In the genomic region with DNA sequence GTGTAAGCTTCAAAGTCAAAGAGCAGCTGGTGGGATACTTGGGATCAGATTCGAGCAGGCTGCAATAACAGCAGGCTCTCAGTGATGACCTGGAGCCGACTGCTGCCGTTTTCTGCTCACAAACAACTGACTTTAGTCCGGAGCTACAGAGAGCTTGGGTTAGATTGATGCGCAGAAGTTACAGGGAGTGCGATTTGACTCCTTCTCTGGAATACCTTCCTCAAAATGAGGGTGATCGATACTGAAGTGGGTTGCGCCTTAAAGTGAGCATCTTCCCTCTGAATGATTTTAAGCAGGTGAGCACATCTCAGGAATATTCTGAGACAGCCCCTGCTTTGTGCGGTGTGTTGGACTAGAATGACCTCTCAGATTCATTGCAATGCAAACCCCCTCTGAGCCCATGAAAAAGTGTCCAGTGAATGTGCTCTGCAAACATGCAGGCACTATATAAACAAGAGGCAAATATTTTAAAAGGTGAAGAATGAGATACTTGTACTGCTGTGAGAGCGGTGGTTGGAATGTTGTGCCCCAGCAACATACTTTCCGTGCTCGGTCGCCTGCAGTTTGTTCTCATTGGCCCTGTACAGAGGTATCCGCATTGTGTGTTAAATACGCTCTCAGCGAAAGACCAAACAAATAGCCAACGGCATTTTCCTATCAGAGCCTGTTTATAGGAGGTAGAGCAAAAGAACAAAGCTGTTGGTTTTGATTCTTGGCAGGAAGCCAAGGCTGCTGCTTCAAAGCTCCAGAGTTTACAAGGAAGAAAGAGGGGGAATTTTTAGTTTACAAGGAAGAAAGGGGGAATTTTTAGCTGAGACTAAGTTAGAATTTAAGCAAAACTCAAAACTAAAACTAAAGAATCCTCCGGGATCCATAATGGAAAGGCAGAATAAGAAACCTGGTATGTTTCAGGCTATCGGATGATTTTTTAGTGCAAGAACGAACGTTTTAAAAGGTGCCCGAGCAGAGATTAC, we compare ENCODE assay signal across 8 cellular contexts.
DNase-seq lines count a peak whose midpoint lies in the region; ATAC-seq and TF ChIP-seq lines count a peak whose summit lies in the region.

No MANE protein-coding gene starts in this region.

- DNase-seq in H9 (peak; percentile 58), SK-N-MC (ENCODE audit: low read depth, low spot score) (peak; percentile 8), heart left ventricle (peak in 1 of 5 donors; percentile 49), retinal pigment epithelial cell (ENCODE audit: low read depth) (peak; percentile 66)

- no peak overlapping the region for H2BK120ac ChIP-seq in H9 (ENCODE audit: low read depth, low read length, poor library complexity, severe bottlenecking)

- peak overlapping the region; percentile 99 for H3K27ac ChIP-seq in H9 (ENCODE audit: insufficient read length, low read depth, low read length)
- H3K27ac ChIP-seq in SK-N-MC, result no peak overlapping the region
- peak overlapping the region; percentile 26 to 81 (median 65) for H3K27ac ChIP-seq in heart left ventricle

- TF ChIP-seq CTCF in H9 (conservative IDR thresholded peaks at IDR 0.05), result no peak
- no peak for TF ChIP-seq CTCF in heart left ventricle (IDR thresholded peaks at IDR 0.05)
- TF ChIP-seq CTCF in retinal pigment epithelial cell (conservative IDR thresholded peaks at IDR 0.05; ENCODE audit: low read depth, low read length), result no peak

- H2BK15ac ChIP-seq in H9 (ENCODE audit: low read depth, low read length), result no peak overlapping the region

- H3K23me2 ChIP-seq in H9 (ENCODE audit: insufficient read length, low read depth, low read length, poor library complexity, severe bottlenecking), result no peaks in the 10 kb centered on the region

- H3K27me3 ChIP-seq in H9 (ENCODE audit: insufficient read depth, low read length), result no peaks in the 10 kb centered on the region
- H3K27me3 ChIP-seq in heart left ventricle, result no peaks in the 10 kb centered on the region

- WGBS in H9 (ENCODE audit: extremely low coverage, insufficient read length, low lambda C conversion rate), result no CpG with 5 or more reads among the region's 22 CpGs
- WGBS in heart left ventricle, 4 donors, result 48 to 62% (median 51%) methylated on average over 22 of the region's 22 CpGs

- no peaks in the 10 kb centered on the region for H3K27me3 Mint-ChIP-seq in H9 (ENCODE audit: low read depth)

- H3K4ac ChIP-seq in H9 (ENCODE audit: low read depth, low read length), result no peak overlapping the region

- no peak overlapping the region for H3K23ac ChIP-seq in H9 (ENCODE audit: insufficient read length, low read depth, low read length)

- H2BK12ac ChIP-seq in H9 (ENCODE audit: insufficient read length, low read depth, low read length), result no peak overlapping the region

- peaks cover 0 to 15% (median 4%) of the 10 kb centered on the region in 3 experiments; a peak in 4 of 7 replicates for H3K36me3 Mint-ChIP-seq in H9 (ENCODE audit: insufficient read depth in 1 of 3, low read depth in 3 of 3)

- H3K4me3 Mint-ChIP-seq in H9, result peak overlapping the region; percentile 7 to 50; a peak in 4 of 5 replicates

- H3K4me1 Mint-ChIP-seq in H9, result peaks cover 75 to 76% of the 10 kb centered on the region in 2 experiments

- no peak overlapping the region for H4K8ac ChIP-seq in H9 (replicated peaks; ENCODE audit: insufficient read length, low read depth, low read length)

- H3K4me2 ChIP-seq in H9 (ENCODE audit: insufficient read depth, insufficient read length, low read length), result no peak overlapping the region

- peak overlapping the region; percentile 64 to 98 (median 98) for H3K27ac Mint-ChIP-seq in H9

- no peak overlapping the region for H3T11ph ChIP-seq in H9 (ENCODE audit: low read length)

- H3K4me3 ChIP-seq in SK-N-MC, result no peak overlapping the region
- H3K4me3 ChIP-seq in heart left ventricle, result peak overlapping the region in 6 of 12 donors; percentile 1 to 15 (median 12)
- peak overlapping the region; percentile 9 for H3K4me3 ChIP-seq in retinal pigment epithelial cell (ENCODE audit: low read length)

- H3K9me3 ChIP-seq in H9 (ENCODE audit: control insufficient read depth, low read depth, low read length) (no peaks in the 10 kb centered on the region), SK-N-MC (ENCODE audit: low read depth, low read length) (no peaks in the 10 kb centered on the region), heart left ventricle (no peaks in the 10 kb centered on the region)

- no peaks in the 10 kb centered on the region for H4K20me1 ChIP-seq in H9 (ENCODE audit: control insufficient read depth, insufficient read depth, insufficient read length)

- no peak for TF ChIP-seq POLR2A in heart left ventricle (IDR thresholded peaks at IDR 0.05)

- ATAC-seq in heart left ventricle (peak; percentile 27 to 65 (median 60)), GM21390 (IDR thresholded peaks at IDR 0.05; ENCODE audit: unreplicated experiment) (no peak), HG02970 (IDR thresholded peaks at IDR 0.05; ENCODE audit: low FRiP score, unreplicated experiment) (no peak), HG02642 (IDR thresholded peaks at IDR 0.05; ENCODE audit: poor library complexity, unreplicated experiment) (no peak), GM21447 (IDR thresholded peaks at IDR 0.05; ENCODE audit: unreplicated experiment) (no peak)

- H3K4me1 ChIP-seq in H9 (ENCODE audit: insufficient read depth, low read length) (peaks cover 31% of the 10 kb centered on the region), heart left ventricle (peaks cover 7 to 78% (median 58%) of the 10 kb centered on the region in 12 donors)

- H4K91ac ChIP-seq in H9 (ENCODE audit: insufficient read length, low read depth, low read length), result no peak overlapping the region

- H4K5ac ChIP-seq in H9 (ENCODE audit: insufficient read length, low read depth, low read length), result no peak overlapping the region

- H2BK20ac ChIP-seq in H9 (ENCODE audit: low read depth, low read length, poor library complexity, severe bottlenecking), result no peak overlapping the region

- H3K79me2 ChIP-seq in H9 (ENCODE audit: insufficient read depth, low read length), result no peaks in the 10 kb centered on the region

- H3K9ac ChIP-seq in H9 (ENCODE audit: extremely low read depth, insufficient read length, low read length), result peak overlapping the region; percentile 51
- no peak overlapping the region for H3K9ac ChIP-seq in SK-N-MC (ENCODE audit: insufficient read length)

- H2BK5ac ChIP-seq in H9 (ENCODE audit: insufficient read length, low read length), result peak overlapping the region; percentile 93

- no peaks in the 10 kb centered on the region for H3K79me1 ChIP-seq in H9 (ENCODE audit: insufficient read depth, low read depth, low read length, poor library complexity, severe bottlenecking)

- no peak overlapping the region for H2AFZ ChIP-seq in H9 (ENCODE audit: low read length)

- H3K18ac ChIP-seq in H9 (ENCODE audit: insufficient read length, low read depth, low read length), result peak overlapping the region; percentile 13

- no peak overlapping the region for H3K14ac ChIP-seq in H9 (ENCODE audit: insufficient read depth, low read length)

- intact Hi-C loops in heart left ventricle (cut with DNase I), result loop anchor here in 7 of 10 donors (2.0 to 10.0 kb wide), 7 partner anchors 48 to 97 kb away; a partner anchor contains a TSS

- H3K36me3 ChIP-seq in SK-N-MC (ENCODE audit: insufficient read depth, low read length), result no peaks in the 10 kb centered on the region
- peaks cover 0 to 8% (median 0%) of the 10 kb centered on the region in 9 donors for H3K36me3 ChIP-seq in heart left ventricle

- H2AK5ac ChIP-seq in H9 (ENCODE audit: insufficient read length, low read length), result no peak overlapping the region

- peak overlapping the region; percentile 74 for H3K56ac ChIP-seq in H9 (ENCODE audit: insufficient read length, low read depth, low read length)

- no peaks in the 10 kb centered on the region for H3K9me3 Mint-ChIP-seq in H9

Comparison
In these comparisons a context has a peak if more than half of its experiments do, and no peak if none do; other contexts are left out.
1. ATAC-seq: peak in heart left ventricle (4 of 4); none in GM21390 (single experiment), HG02970 (single experiment), HG02642 (single experiment) and GM21447 (single experiment).